In genomic region chr4:169270810-169271691, GRCh38 we compare ENCODE assay signal across 8 cellular contexts. TPM values are rescaled to one million over a fixed set of nuclear protein-coding genes. Genes with fewer than 3 reads are reported as not detected.
DNase-seq lines count a peak whose midpoint lies in the region; ATAC-seq, FAIRE-seq and TF ChIP-seq lines count a peak whose summit lies in the region.

Gene SH3RF1 (minus strand): TSS chr4:169270956. CDS start chr4:169269212, 1,744 bp downstream.

- POLR2A ChIA-PET in activated naive CD8-positive, alpha-beta T cell treated with anti-CD3 and anti-CD28 coated beads, Interleukin-2, amount 10 ng/mL, durations not matched to agents 7 days and 5 days (lab: Charles Lee): no interaction called here

- H3K9me3 Mint-ChIP-seq in activated naive CD8-positive, alpha-beta T cell treated with anti-CD3 and anti-CD28 coated beads, Interleukin-2, amount 10 ng/mL, durations not matched to agents 7 days and 5 days: no peaks in the 10 kb centered on the region
- H3K9me3 Mint-ChIP-seq in osteocyte (ENCODE audit: unreplicated experiment): no peaks in the 10 kb centered on the region

- intact Hi-C loops in Right ventricle myocardium superior (cut with DNase I): loop anchor here (10.0 kb wide), 2 partner anchors 214 to 226 kb away; no protein-coding TSS in a partner anchor

- peak; percentile 92 for DNase-seq in DMS 273 (lab: John Stamatoyannopoulos, UW; ENCODE audit: unreplicated experiment)
- peak; percentile 61 for DNase-seq in GM19239 (ENCODE audit: insufficient read length, low spot score)
- peak; percentile 36 for DNase-seq in NCI-H774 (lab: John Stamatoyannopoulos, UW)
- DNase-seq in activated naive CD8-positive, alpha-beta T cell treated with anti-CD3 and anti-CD28 coated beads, Interleukin-2, amount 10 ng/mL, durations not matched to agents 7 days and 5 days: peak; percentile 60
- peak; percentile 94 for DNase-seq in Right ventricle myocardium superior
- DNase-seq in osteocyte (ENCODE audit: extremely low spot score, unreplicated experiment): peak; percentile 95
- DNase-seq in OCI-M2 (lab: John Stamatoyannopoulos, UW; ENCODE audit: unreplicated experiment): no peak

- no peaks in the 10 kb centered on the region for H3K36me3 Mint-ChIP-seq in activated naive CD8-positive, alpha-beta T cell treated with anti-CD3 and anti-CD28 coated beads, Interleukin-2, amount 10 ng/mL, durations not matched to agents 7 days and 5 days
- peaks cover 1% of the 10 kb centered on the region for H3K36me3 Mint-ChIP-seq in osteocyte (ENCODE audit: unreplicated experiment)

- peak; percentile 51 for TF ChIP-seq CTCF in osteocyte (IDR thresholded peaks at IDR 0.05)

- no peak for FAIRE-seq in GM19239 (lab: Jason Lieb, UNC)

- ATAC-seq in HG03280 (IDR thresholded peaks at IDR 0.05; ENCODE audit: unreplicated experiment): peak; percentile 56
- peak; percentile 69 for ATAC-seq in activated naive CD8-positive, alpha-beta T cell treated with anti-CD3 and anti-CD28 coated beads, Interleukin-2, amount 10 ng/mL, durations not matched to agents 7 days and 5 days (ENCODE audit: low read depth)
- ATAC-seq in Right ventricle myocardium superior (ENCODE audit: poor library complexity): peak; percentile 97

- H3K4me1 Mint-ChIP-seq in activated naive CD8-positive, alpha-beta T cell treated with anti-CD3 and anti-CD28 coated beads, Interleukin-2, amount 10 ng/mL, durations not matched to agents 7 days and 5 days: peaks cover 5% of the 10 kb centered on the region
- peaks cover 48% of the 10 kb centered on the region for H3K4me1 Mint-ChIP-seq in osteocyte (ENCODE audit: unreplicated experiment)

- H3K27ac Mint-ChIP-seq in activated naive CD8-positive, alpha-beta T cell treated with anti-CD3 and anti-CD28 coated beads, Interleukin-2, amount 10 ng/mL, durations not matched to agents 7 days and 5 days: no peak within 1 kb of the TSS
- peak within 1 kb of the TSS; percentile 92 for H3K27ac Mint-ChIP-seq in osteocyte (ENCODE audit: unreplicated experiment)

- peak within 1 kb of the TSS; percentile 82 for H3K4me3 Mint-ChIP-seq in activated naive CD8-positive, alpha-beta T cell treated with anti-CD3 and anti-CD28 coated beads, Interleukin-2, amount 10 ng/mL, durations not matched to agents 7 days and 5 days
- H3K4me3 Mint-ChIP-seq in osteocyte (ENCODE audit: unreplicated experiment): peak within 1 kb of the TSS; percentile 92

- H3K27me3 Mint-ChIP-seq in activated naive CD8-positive, alpha-beta T cell treated with anti-CD3 and anti-CD28 coated beads, Interleukin-2, amount 10 ng/mL, durations not matched to agents 7 days and 5 days: peaks cover 67% of the 10 kb centered on the region
- no peaks in the 10 kb centered on the region for H3K27me3 Mint-ChIP-seq in osteocyte (ENCODE audit: unreplicated experiment)

RNA-seq across cellular contexts. Expression of gene SH3RF1, which starts in this region (rescaled TPM):
- under 1 TPM in 1 of 2 experiments, not detected in 1; 0.14 TPM for total RNA-seq in activated naive CD8-positive, alpha-beta T cell treated with anti-CD3 and anti-CD28 coated beads, Interleukin-2, amount 10 ng/mL, durations not matched to agents 7 days and 5 days
- 8.3 TPM for total RNA-seq in Right ventricle myocardium superior
- total RNA-seq in osteocyte: 27.6 and 31.8 TPM in 2 replicates

Comparison
In these comparisons a context has a peak if more than half of its experiments do, and no peak if none do; other contexts are left out.
1. Peak in DNase-seq and ATAC-seq in activated naive CD8-positive, alpha-beta T cell treated with anti-CD3 and anti-CD28 coated beads, Interleukin-2, amount 10 ng/mL, durations not matched to agents 7 days and 5 days; RNA of the gene not detected or under 1 TPM.